In the genomic region with DNA sequence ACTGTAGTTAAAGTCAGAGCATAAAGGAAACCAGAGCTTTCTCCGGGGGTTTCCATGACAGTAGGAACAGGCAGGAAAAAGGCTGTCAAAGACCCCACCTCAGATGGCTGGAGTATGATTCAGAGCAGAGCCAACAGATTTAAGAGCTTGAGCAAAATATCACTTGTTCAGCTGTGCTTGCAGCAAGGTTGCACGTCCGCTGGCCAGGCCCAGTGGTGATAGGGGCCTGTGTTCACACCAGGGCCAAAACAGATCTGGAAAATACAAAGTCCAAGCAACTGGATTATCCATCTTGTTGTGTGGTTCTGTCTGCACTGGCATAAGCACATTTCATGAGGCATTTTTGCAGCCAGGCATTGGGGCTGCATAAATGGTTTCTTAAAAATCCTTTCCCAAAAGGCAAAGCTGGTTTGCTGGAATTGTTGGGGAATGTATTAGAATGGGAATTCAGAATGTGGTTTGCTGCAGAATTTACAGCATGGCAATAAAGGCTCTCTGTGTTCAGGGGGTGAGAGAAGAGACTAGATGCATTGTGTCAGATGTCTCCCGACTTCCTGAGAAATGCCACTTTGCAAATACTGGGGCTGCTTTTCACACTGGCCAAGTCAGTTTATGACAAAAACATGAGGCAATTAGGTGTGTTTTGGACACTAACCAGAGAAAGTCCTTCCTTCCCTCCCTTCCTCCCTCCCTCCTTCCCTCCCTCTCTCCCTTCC, we compare ENCODE assay signal across 15 cellular contexts. TPM values are rescaled to one million over a fixed set of nuclear protein-coding genes. Genes with fewer than 3 reads are reported as not detected.
A peak's percentile ranks its signal among the peaks of the same experiment; 100 is the strongest.
DNase-seq lines count a peak whose midpoint lies in the region; TF ChIP-seq lines count a peak whose summit lies in the region.
"Not testable (repeated sequence)": the region's sequence is repeated elsewhere in the genome, so short reads cannot be mapped to it uniquely, and the experiment has no call there.
"Had no signal": no experiment of that assay in that cellular context is flagged by ENCODE, and none has a peak within 500 bp of the region (broad histone marks: within the 10 kb centered on the region; RNA-seq: fewer than 3 reads in every experiment).

No MANE protein-coding gene starts in this region.

- H3K4ac ChIP-seq in mesenchymal stem cell (ENCODE audit: low read depth in 1 of 2, low read length in 2 of 2), result peak overlapping the region in 1 of 2 experiments; percentile 8
- H3K4ac ChIP-seq in trophoblast cell (ENCODE audit: low read depth, low read length), result not testable (repeated sequence)

- H3K27ac ChIP-seq in dorsolateral prefrontal cortex (peak overlapping the region in 44 of 59 donors; percentile 36 to 89 (median 70)), trophoblast cell (ENCODE audit: low read depth, low read length) (peak overlapping the region; percentile 25), substantia nigra (ENCODE audit: low read depth, low read length, poor library complexity, severe bottlenecking) (peak overlapping the region; percentile 49)
- H3K27ac ChIP-seq in mesenchymal stem cell (ENCODE audit: low read length, poor library complexity, severe bottlenecking), result not testable (repeated sequence)

- intact Hi-C loops in dorsolateral prefrontal cortex (cut with DNase I), result not testable (repeated sequence)

- H2AFZ ChIP-seq in mesenchymal stem cell (ENCODE audit: low read depth, low read length), result peak overlapping the region; percentile 27
- not testable (repeated sequence) for H2AFZ ChIP-seq in trophoblast cell (ENCODE audit: insufficient read depth, low read length, poor library complexity)

- H2BK12ac ChIP-seq in mesenchymal stem cell (ENCODE audit: low read length in 2 of 2); trophoblast cell (ENCODE audit: low read length): not testable (repeated sequence)

- H3K79me1 ChIP-seq in mesenchymal stem cell (replicated peaks; ENCODE audit: low read length, poor library complexity, severe bottlenecking); trophoblast cell (ENCODE audit: low read length): not testable (repeated sequence)

- not testable (repeated sequence) for H3K9me3 ChIP-seq in mesenchymal stem cell (ENCODE audit: control insufficient read depth, low read length); trophoblast cell (ENCODE audit: insufficient read depth, low read depth, low read length)

- DNase-seq in M059J (ENCODE audit: low read depth) (peak; percentile 31), SW480 (ENCODE audit: low spot score) (peak; percentile 9), hippocampal formation (lab: John Stamatoyannopoulos, UW) (peak; percentile 1 to 37), mesenchymal stem cell (peak; percentile 21), substantia nigra (lab: John Stamatoyannopoulos, UW) (peak in 4 of 49 donors; percentile 4 to 43 (median 28))
- not testable (repeated sequence) for DNase-seq in dorsolateral prefrontal cortex, trophoblast cell

- peak overlapping the region in 1 of 2 experiments; percentile 33 for H3K18ac ChIP-seq in mesenchymal stem cell (ENCODE audit: low read depth in 1 of 2, low read length in 2 of 2)
- H3K18ac ChIP-seq in trophoblast cell (ENCODE audit: low read length), result not testable (repeated sequence)

- not testable (repeated sequence) for H3K23ac ChIP-seq in mesenchymal stem cell (ENCODE audit: low read length in 2 of 2); trophoblast cell (ENCODE audit: low read length)

- not testable (repeated sequence) for TF ChIP-seq CTCF in dorsolateral prefrontal cortex (IDR thresholded peaks at IDR 0.05 in 54 of 56, conservative IDR thresholded peaks at IDR 0.05 in 2 of 56; ENCODE audit: low read depth in 1 of 56, partially characterized antibody in 56 of 56)

- not testable (repeated sequence) for H2BK15ac ChIP-seq in mesenchymal stem cell (ENCODE audit: low read depth, poor library complexity, severe bottlenecking)

- peak overlapping the region; percentile 49 for H2BK120ac ChIP-seq in mesenchymal stem cell (ENCODE audit: low read depth, low read length)
- not testable (repeated sequence) for H2BK120ac ChIP-seq in trophoblast cell (ENCODE audit: insufficient read depth, low read length, poor library complexity)

- H3K4me3 ChIP-seq in dorsolateral prefrontal cortex; mesenchymal stem cell (ENCODE audit: insufficient read depth in 1 of 2, low read depth in 1 of 2, low read length in 2 of 2); trophoblast cell (ENCODE audit: low read depth, low read length): not testable (repeated sequence)

- H4K12ac ChIP-seq in trophoblast cell (ENCODE audit: low read depth, low read length), result not testable (repeated sequence)

- not testable (repeated sequence) for H2BK5ac ChIP-seq in mesenchymal stem cell (ENCODE audit: low read depth, low read length, poor library complexity, severe bottlenecking); trophoblast cell (ENCODE audit: low read depth, low read length, poor library complexity)

- peak overlapping the region; percentile 54 for H4K8ac ChIP-seq in mesenchymal stem cell (ENCODE audit: low read length)
- H4K8ac ChIP-seq in trophoblast cell (ENCODE audit: low read depth, low read length), result not testable (repeated sequence)

- not testable (repeated sequence) for H2AK5ac ChIP-seq in mesenchymal stem cell (ENCODE audit: low read length, severe bottlenecking); trophoblast cell (ENCODE audit: low read length)

- H3K4me1 ChIP-seq in mesenchymal stem cell (ENCODE audit: control insufficient read depth, insufficient read depth, low read depth, low read length); trophoblast cell (ENCODE audit: control insufficient read depth in 1 of 2, insufficient read depth in 2 of 2, low read length in 2 of 2): not testable (repeated sequence)

- WGBS in mesenchymal stem cell, result 31% methylated on average over 4 of the region's 4 CpGs
- no CpG with 5 or more reads among the region's 4 CpGs for WGBS in trophoblast cell (ENCODE audit: extremely low coverage, insufficient coverage, insufficient read length)

- H3K79me2 ChIP-seq in trophoblast cell (ENCODE audit: control insufficient read depth, insufficient read depth, low read length, poor library complexity), result not testable (repeated sequence)

- not testable (repeated sequence) for H3K9ac ChIP-seq in mesenchymal stem cell (ENCODE audit: low read length); trophoblast cell (ENCODE audit: low read length)

- H3K36me3 ChIP-seq in mesenchymal stem cell (ENCODE audit: control insufficient read depth in 1 of 2, insufficient read depth in 2 of 2, low read depth in 1 of 2, low read length in 2 of 2); trophoblast cell (ENCODE audit: control insufficient read depth in 1 of 2, insufficient read depth in 2 of 2, low read length in 2 of 2): not testable (repeated sequence)

- not testable (repeated sequence) for H4K91ac ChIP-seq in mesenchymal stem cell (ENCODE audit: low read length); trophoblast cell (ENCODE audit: low read depth, low read length)

- not testable (repeated sequence) for H3K4me2 ChIP-seq in mesenchymal stem cell (ENCODE audit: low read length, poor library complexity, severe bottlenecking)
- H3K4me2 ChIP-seq in trophoblast cell (ENCODE audit: low read length), result peak overlapping the region; percentile 24

- H3K27me3 ChIP-seq in dorsolateral prefrontal cortex; mesenchymal stem cell (ENCODE audit: control insufficient read depth in 1 of 2, insufficient read depth in 1 of 2, low read length in 2 of 2); trophoblast cell (ENCODE audit: insufficient read depth, low read length): not testable (repeated sequence)

- H3K14ac ChIP-seq in mesenchymal stem cell (ENCODE audit: low read length in 2 of 2), result peak overlapping the region in 1 of 2 experiments; percentile 20
- H3K14ac ChIP-seq in trophoblast cell (ENCODE audit: low read length), result not testable (repeated sequence)

RNA-seq across cellular contexts. Expression of a gene that starts 36.5 kb away (rescaled TPM):
- total RNA-seq in M059J (2014; rRNA removed; shearing (Covaris generic)), result 1.0 TPM in 1 of 2 replicates, not detected in the other
- total RNA-seq in dorsolateral prefrontal cortex, result 10 to 100 TPM in 3 of 120 experiments, 1 to 10 TPM in 105, under 1 TPM in 8, not detected in 4; 0.34 to 19.7 (median 2.7) TPM
- polyA plus RNA-seq in mesenchymal stem cell (2013, experiment 1 of 2), result not detected
- not detected for polyA plus RNA-seq in mesenchymal stem cell (2013, experiment 2 of 2)
- not detected in 2 replicates for polyA plus RNA-seq in trophoblast cell (2013)
- total RNA-seq: B cell; Calu3; CD8-positive, alpha-beta T cell; GM23338; HFFc6; HT1080; PC-9; SJSA1 had no signal
- polyA plus RNA-seq: GM23338 had no signal

RNA-seq across cellular contexts. Expression of a gene that starts 44.8 kb away (rescaled TPM):
- not detected in 2 replicates for total RNA-seq in M059J (2014; rRNA removed; shearing (Covaris generic))
- total RNA-seq in dorsolateral prefrontal cortex, result 100 to 1,000 TPM in 6 of 120 experiments, 10 to 100 TPM in 105, 1 to 10 TPM in 9; 3.5 to 144 (median 28.1) TPM
- polyA plus RNA-seq in mesenchymal stem cell (2013, experiment 1 of 2), result not detected
- polyA plus RNA-seq in mesenchymal stem cell (2013, experiment 2 of 2), result not detected
- 0.01 and 0.04 TPM in 2 replicates for polyA plus RNA-seq in trophoblast cell (2013)
- total RNA-seq: Calu3, GM23338, HFFc6, HT1080, PC-9, SJSA1 had no signal
- polyA plus RNA-seq: GM23338 had no signal
